ENCODE assay signal across 34 cellular contexts in genomic region chr6:2310042-2310441, GRCh38.
"Had no signal": no experiment of that assay in that cellular context is flagged by ENCODE, and none has a peak within 500 bp of the region (broad histone marks: within the 10 kb centered on the region; RNA-seq: fewer than 3 reads in every experiment).

No MANE protein-coding gene starts in this region.

- H3K36me3 ChIP-seq: MG63 had no signal

- H3K27me3 ChIP-seq: MG63 had no signal

- H3K4me3 ChIP-seq: MG63 had no signal

- H3K9me3 ChIP-seq: MG63 had no signal

- DNase-seq: Karpas-422, Kasumi-1, MG63, MM.1S, MV-4-11, NCI-H1048, NCI-H1092, NCI-H1092 treated with DMSO at 0.1 percent for 48 hours, NCI-H1105, NCI-H1105 treated with DMSO at 0.1 percent for 48 hours, NCI-H1417, NCI-H1417 treated with DMSO at 0.1 percent for 48 hours, NCI-H1436, NCI-H1436 treated with DMSO at 0.1 percent for 48 hours, NCI-H146, NCI-H1694, NCI-H1694 treated with DMSO at 0.1 percent for 48 hours, NCI-H187, NCI-H187 treated with DMSO at 0.1 percent for 48 hours, NCI-H1930, NCI-H2029, NCI-H2029 treated with DMSO at 0.1 percent for 48 hours, NCI-H2081, NCI-H2081 treated with DMSO at 0.1 percent for 48 hours, NCI-H2107, NCI-H2171, NCI-H2171 treated with DMSO at 0.1 percent for 48 hours, NCI-H2227 treated with DMSO at 0.1 percent for 48 hours, NCI-H226, NCI-H345, NCI-H446, NCI-H446 treated with DMSO at 0.1 percent for 48 hours, NCI-H510A, NCI-H510A treated with DMSO at 0.1 percent for 48 hours had no signal
